ENCODE assay signal across 1 cellular context in genomic region chrX:15198608-15199202, GRCh38.
TF ChIP-seq lines count a peak whose summit lies in the region.

No MANE protein-coding gene starts in this region.

TF ChIP-seq in GM12878, 131 proteins besides CTCF, POLR2A, EP300 and RAD21 (continued from another document):
- TF ChIP-seq ZNF687 (IDR thresholded peaks at IDR 0.05) (peak; percentile 67; the same call in 1 of the 2 replicates), DPF2 (IDR thresholded peaks at IDR 0.05) (0 out of 2 replicates have a peak, but pooled peaks have one; percentile 23), SMAD1 (IDR thresholded peaks at IDR 0.05; ENCODE audit: low read depth, partially characterized antibody) (peak; percentile 39), NBN (IDR thresholded peaks at IDR 0.05) (0 out of 2 replicates have a peak, but pooled peaks have one; percentile 53), ATF7 (IDR thresholded peaks at IDR 0.05; ENCODE audit: low read depth) (0 out of 2 replicates have a peak, but pooled peaks have one; percentile 40)
